In the genomic region with DNA sequence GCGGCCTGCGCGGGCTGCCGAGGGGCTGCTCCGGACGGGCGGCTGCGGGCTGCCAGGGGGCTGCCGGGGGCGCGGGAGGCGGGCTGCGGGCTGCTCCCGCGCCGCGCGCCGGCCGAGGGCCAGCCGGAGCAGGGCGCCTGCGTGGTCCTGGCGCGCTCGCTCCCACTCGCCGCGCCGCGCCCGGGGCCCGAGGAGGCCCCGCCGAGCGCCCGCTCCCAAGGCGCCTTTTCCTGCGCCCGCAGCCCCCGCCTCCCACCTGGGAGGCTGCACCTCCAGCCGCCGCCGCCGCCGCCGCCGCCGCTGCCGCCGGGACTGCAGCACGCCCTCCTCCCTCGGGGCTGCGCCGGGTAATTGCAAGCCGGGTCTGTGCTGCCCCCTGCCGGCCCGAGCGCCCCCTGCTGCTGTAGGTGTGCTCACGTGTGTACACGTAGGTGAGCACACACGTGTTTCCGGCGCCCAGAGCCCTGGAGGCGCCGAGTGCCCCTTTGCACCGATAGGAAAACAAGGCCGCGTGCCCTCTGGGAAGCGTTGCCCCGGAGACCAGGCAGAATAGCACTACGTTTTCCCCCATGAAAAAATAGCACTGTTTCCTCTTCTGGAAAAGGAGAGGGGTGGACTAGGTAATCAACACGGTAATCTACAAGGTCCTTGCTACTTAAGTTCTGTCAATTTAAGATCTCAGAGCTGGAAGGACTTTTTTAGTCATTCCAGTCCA, we compare ENCODE assay signal across 8 cellular contexts. TPM values are rescaled to one million over a fixed set of nuclear protein-coding genes. Genes with fewer than 3 reads are reported as not detected.
DNase-seq lines count a peak whose midpoint lies in the region; ATAC-seq and TF ChIP-seq lines count a peak whose summit lies in the region.

TSS of gene EPB41L4B (minus strand) at position 326 of the 715 bp plus-strand sequence. CDS start 613 bp downstream, outside the sequence.

- intact Hi-C loops in breast epithelium (cut with DNase I; ENCODE audit: low total_unique reads) = loop anchor here (5.0 kb wide), 1 partner anchor 79 kb away; no protein-coding TSS in a partner anchor

- no peaks in the 10 kb centered on the region for H3F3A ChIP-seq in smooth muscle cell (ENCODE audit: low read depth)

- DNase-seq in 8988T (peak; percentile 78), NCI-H2107 (lab: John Stamatoyannopoulos, UW) (peak; percentile 79), WERI-Rb-1 (peak; percentile 98), breast epithelium (ENCODE audit: low spot score in 2 of 2) (peak; percentile 88 to 94), iPS-NIHi7 (ENCODE audit: extremely low spot score) (peak; percentile 88), smooth muscle cell (lab: John Stamatoyannopoulos, UW; ENCODE audit: unreplicated experiment) (peak; percentile 60)

- ATAC-seq in GM18517 (IDR thresholded peaks at IDR 0.05; ENCODE audit: unreplicated experiment) = peak; percentile 95
- ATAC-seq in HG03060 (IDR thresholded peaks at IDR 0.05; ENCODE audit: low read depth, unreplicated experiment) = peak; percentile 79

- H3K9me3 ChIP-seq in WERI-Rb-1 (ENCODE audit: severe bottlenecking) = no peaks in the 10 kb centered on the region
- no peaks in the 10 kb centered on the region for H3K9me3 ChIP-seq in breast epithelium
- H3K9me3 ChIP-seq in smooth muscle cell (replicated peaks; ENCODE audit: low read depth) = no peaks in the 10 kb centered on the region

- peaks cover 2% of the 10 kb centered on the region for H4K20me1 ChIP-seq in smooth muscle cell (ENCODE audit: low read depth)

- H3K4me3 ChIP-seq in WERI-Rb-1 (ENCODE audit: low read depth, low read length) = peak within 1 kb of the TSS; percentile 60
- H3K4me3 ChIP-seq in breast epithelium = peak within 1 kb of the TSS; percentile 37 to 70 (median 54)
- peak within 1 kb of the TSS; percentile 46 for H3K4me3 ChIP-seq in smooth muscle cell

- H3K4me1 ChIP-seq in breast epithelium (peaks cover 0 to 3% of the 10 kb centered on the region in 2 donors), smooth muscle cell (ENCODE audit: low read depth) (peaks cover 11% of the 10 kb centered on the region)

- peak within 1 kb of the TSS; percentile 69 for H3K27ac ChIP-seq in WERI-Rb-1
- peak within 1 kb of the TSS; percentile 57 to 69 for H3K27ac ChIP-seq in breast epithelium
- no peak within 1 kb of the TSS for H3K27ac ChIP-seq in smooth muscle cell (ENCODE audit: low read depth)

- H3K36me3 ChIP-seq in WERI-Rb-1 (no peaks in the 10 kb centered on the region), breast epithelium (no peaks in the 10 kb centered on the region), smooth muscle cell (ENCODE audit: low read depth) (no peaks in the 10 kb centered on the region)

- H3K4me2 ChIP-seq in smooth muscle cell = peak within 1 kb of the TSS; percentile 83

- no peaks in the 10 kb centered on the region for H3K79me2 ChIP-seq in smooth muscle cell (ENCODE audit: low read depth)

- TF ChIP-seq POLR2A in breast epithelium (IDR thresholded peaks at IDR 0.05) = no peak

- no peak within 1 kb of the TSS for H3K9ac ChIP-seq in smooth muscle cell (ENCODE audit: low read depth)

- no peaks in the 10 kb centered on the region for H3K27me3 ChIP-seq in WERI-Rb-1 (ENCODE audit: insufficient read depth, low read depth, severe bottlenecking)
- H3K27me3 ChIP-seq in breast epithelium = no peaks in the 10 kb centered on the region
- peaks cover 36% of the 10 kb centered on the region for H3K27me3 ChIP-seq in smooth muscle cell (ENCODE audit: low read depth)

- H2AFZ ChIP-seq in smooth muscle cell (ENCODE audit: low read depth) = no peak within 1 kb of the TSS

- WGBS in smooth muscle cell (ENCODE audit: low lambda C conversion rate) = 3% methylated on average over 42 of the region's 73 CpGs

- peak; percentile 95 for TF ChIP-seq CTCF in WERI-Rb-1 (IDR thresholded peaks at IDR 0.05; ENCODE audit: low read depth, low read length)
- peak; percentile 92 to 96 (median 93) for TF ChIP-seq CTCF in breast epithelium (IDR thresholded peaks at IDR 0.05)
- peak; percentile 97 for TF ChIP-seq CTCF in smooth muscle cell (IDR thresholded peaks at IDR 0.05; ENCODE audit: borderline replicate concordance, insufficient read depth, poor library complexity, severe bottlenecking)

RNA-seq across cellular contexts. Expression of gene EPB41L4B, which starts in this region (rescaled TPM):
- total RNA-seq in breast epithelium (10 to 100 TPM; 11.5 to 47.2 (median 16.0) TPM), smooth muscle cell (2.5 and 5.2 TPM in 2 replicates)
- 0.74 and 1.9 TPM in 2 replicates for polyA plus RNA-seq in smooth muscle cell
